8 cellular contexts compared by ENCODE assay signal in genomic region chr16:683396-684066, GRCh38. TPM values are rescaled to one million over a fixed set of nuclear protein-coding genes. Genes with fewer than 3 reads are reported as not detected.
A peak's percentile ranks its signal among the peaks of the same experiment; 100 is the strongest.
DNase-seq lines count a peak whose midpoint lies in the region; ATAC-seq and TF ChIP-seq lines count a peak whose summit lies in the region.

No MANE protein-coding gene starts in this region.

- H3K27ac Mint-ChIP-seq in activated CD8-positive, alpha-beta T cell treated with anti-CD3 and anti-CD28 coated beads, Interleukin-2, amount 10 ng/mL, durations not matched to agents 7 days and 5 days: peak overlapping the region; percentile 72
- peak overlapping the region in 4 of 6 donors; percentile 17 to 70 (median 48) for H3K27ac Mint-ChIP-seq in immature natural killer cell

- intact Hi-C loops in testis (cut with DNase I; ENCODE audit: low total_unique reads): loop anchor here (2.0 kb wide), 1 partner anchor 57 kb away; the partner anchor contains the start of gene CIAO3

- H3K36me3 Mint-ChIP-seq in activated CD8-positive, alpha-beta T cell treated with anti-CD3 and anti-CD28 coated beads, Interleukin-2, amount 10 ng/mL, durations not matched to agents 7 days and 5 days (ENCODE audit: low read depth): peaks cover 28% of the 10 kb centered on the region
- H3K36me3 Mint-ChIP-seq in immature natural killer cell: peaks cover 0 to 2% (median 0%) of the 10 kb centered on the region in 3 donors

- peaks cover 40% of the 10 kb centered on the region for H3K4me1 ChIP-seq in testis

- H3K36me3 ChIP-seq in testis (ENCODE audit: low read depth, missing control alignments): no peaks in the 10 kb centered on the region

- no peak for TF ChIP-seq POLR2A in testis (IDR thresholded peaks at IDR 0.05)

- H3K27me3 ChIP-seq in testis: no peaks in the 10 kb centered on the region

- H3K9me3 ChIP-seq in testis: no peaks in the 10 kb centered on the region

- CTCF ChIA-PET in activated CD8-positive, alpha-beta T cell treated with anti-CD3 and anti-CD28 coated beads, Interleukin-2, amount 10 ng/mL, durations not matched to agents 7 days and 5 days (lab: Charles Lee): no interaction called here

- H3K27me3 Mint-ChIP-seq in activated CD8-positive, alpha-beta T cell treated with anti-CD3 and anti-CD28 coated beads, Interleukin-2, amount 10 ng/mL, durations not matched to agents 7 days and 5 days (ENCODE audit: low read depth): no peaks in the 10 kb centered on the region
- peaks cover 4 to 10% (median 5%) of the 10 kb centered on the region in 3 donors for H3K27me3 Mint-ChIP-seq in immature natural killer cell (ENCODE audit: low read depth in 3 of 3)

- no peak for ATAC-seq in activated CD8-positive, alpha-beta T cell treated with anti-CD3 and anti-CD28 coated beads, Interleukin-2, amount 10 ng/mL, durations not matched to agents 7 days and 5 days

- peak overlapping the region; percentile 76 for H3K4me3 Mint-ChIP-seq in activated CD8-positive, alpha-beta T cell treated with anti-CD3 and anti-CD28 coated beads, Interleukin-2, amount 10 ng/mL, durations not matched to agents 7 days and 5 days
- H3K4me3 Mint-ChIP-seq in immature natural killer cell: peak overlapping the region; percentile 43 to 71 (median 58)

- WGBS in testis, 2 donors: 11 to 20% methylated on average over 7 to 42 of the region's 57 CpGs

- DNase-seq in activated CD4-positive, alpha-beta T cell treated with anti-CD3 and anti-CD28 coated beads, Interleukin-2, amount 50 U/mL, for 48 hours: peak; percentile 32 to 35
- DNase-seq in activated CD4-positive, alpha-beta T cell treated with anti-CD3 and anti-CD28 coated beads, Interleukin-2, amount 50 U/mL, for 1 hour: no peak
- DNase-seq in activated CD8-positive, alpha-beta T cell treated with anti-CD3 and anti-CD28 coated beads, Interleukin-2, amount 10 ng/mL, durations not matched to agents 7 days and 5 days: no peak
- DNase-seq in immature natural killer cell (no peak), testis (no peak), COLO829 (ENCODE audit: low spot score) (no peak), iPS-NIHi11 (ENCODE audit: low spot score) (no peak), LoVo (ENCODE audit: low spot score) (no peak)

- H3K27ac ChIP-seq in testis: peak overlapping the region; percentile 45 to 79

- peaks cover 47% of the 10 kb centered on the region for H3K4me1 Mint-ChIP-seq in activated CD8-positive, alpha-beta T cell treated with anti-CD3 and anti-CD28 coated beads, Interleukin-2, amount 10 ng/mL, durations not matched to agents 7 days and 5 days (ENCODE audit: low read depth)
- H3K4me1 Mint-ChIP-seq in immature natural killer cell: peaks cover 11 to 29% of the 10 kb centered on the region in 2 donors

- POLR2A ChIA-PET in activated CD8-positive, alpha-beta T cell treated with anti-CD3 and anti-CD28 coated beads, Interleukin-2, amount 10 ng/mL, durations not matched to agents 7 days and 5 days (lab: Charles Lee): interaction anchor here (1.0 to 1.4 kb wide), 2 partner anchors 11 to 32 kb away, joined by 3 read pairs; no protein-coding TSS in a partner anchor

- H3K9me3 Mint-ChIP-seq in activated CD8-positive, alpha-beta T cell treated with anti-CD3 and anti-CD28 coated beads, Interleukin-2, amount 10 ng/mL, durations not matched to agents 7 days and 5 days (ENCODE audit: insufficient read depth): no peaks in the 10 kb centered on the region
- H3K9me3 Mint-ChIP-seq in immature natural killer cell: no peaks in the 10 kb centered on the region

- no peak for TF ChIP-seq CTCF in testis (IDR thresholded peaks at IDR 0.05)

- H3K4me3 ChIP-seq in testis: peak overlapping the region; percentile 51 to 56

RNA-seq across cellular contexts. Expression of gene JMJD8, which starts 0.6 kb away (rescaled TPM):
- total RNA-seq in activated CD8-positive, alpha-beta T cell treated with anti-CD3 and anti-CD28 coated beads, Interleukin-2, amount 10 ng/mL, durations not matched to agents 7 days and 5 days: 10 to 100 TPM; 36.1 to 39.0 TPM
- polyA plus RNA-seq in immature natural killer cell (10 to 100 TPM; 38.3 to 63.5 (median 47.4) TPM), testis (ENCODE audit: insufficient read depth, low read depth, low replicate concordance) (95.5 TPM)
- total RNA-seq in testis: 100 to 1,000 TPM in 1 of 2 donors, 10 to 100 TPM in 1; 84.2 to 101 TPM

RNA-seq across cellular contexts. Expression of gene STUB1, which starts 3.3 kb away (rescaled TPM):
- total RNA-seq in activated CD8-positive, alpha-beta T cell treated with anti-CD3 and anti-CD28 coated beads, Interleukin-2, amount 10 ng/mL, durations not matched to agents 7 days and 5 days: 10 to 100 TPM; 80.4 to 86.4 TPM
- 100 to 1,000 TPM; 183 to 225 (median 194) TPM for polyA plus RNA-seq in immature natural killer cell
- total RNA-seq in testis: 100 to 1,000 TPM; 126 to 160 TPM
- polyA plus RNA-seq in testis (ENCODE audit: insufficient read depth, low read depth, low replicate concordance): 93.3 TPM

RNA-seq across cellular contexts. Expression of gene WDR24, which starts 6.7 kb away (rescaled TPM):
- 10 to 100 TPM; 16.9 to 19.4 TPM for total RNA-seq in activated CD8-positive, alpha-beta T cell treated with anti-CD3 and anti-CD28 coated beads, Interleukin-2, amount 10 ng/mL, durations not matched to agents 7 days and 5 days
- polyA plus RNA-seq in immature natural killer cell: 10 to 100 TPM in 1 of 3 donors, 1 to 10 TPM in 2; 4.9 to 15.1 (median 5.2) TPM
- total RNA-seq in testis: 10 to 100 TPM; 33.9 to 39.1 TPM
- 21.4 TPM for polyA plus RNA-seq in testis (ENCODE audit: insufficient read depth, low read depth, low replicate concordance)

RNA-seq across cellular contexts. Expression of gene RHBDL1, which starts 8.1 kb away (rescaled TPM):
- 1 to 10 TPM; 1.4 to 1.9 TPM for total RNA-seq in activated CD8-positive, alpha-beta T cell treated with anti-CD3 and anti-CD28 coated beads, Interleukin-2, amount 10 ng/mL, durations not matched to agents 7 days and 5 days
- polyA plus RNA-seq in immature natural killer cell (not detected), testis (ENCODE audit: insufficient read depth, low read depth, low replicate concordance) (2.1 TPM)
- total RNA-seq in testis: 1 to 10 TPM; 8.5 to 9.8 TPM

RNA-seq across cellular contexts. Expression of gene RHOT2, which starts 15.6 kb away (rescaled TPM):
- total RNA-seq in activated CD8-positive, alpha-beta T cell treated with anti-CD3 and anti-CD28 coated beads, Interleukin-2, amount 10 ng/mL, durations not matched to agents 7 days and 5 days: 100 to 1,000 TPM; 135 to 139 TPM
- polyA plus RNA-seq in immature natural killer cell (10 to 100 TPM; 36.8 to 53.3 (median 43.0) TPM), testis (ENCODE audit: insufficient read depth, low read depth, low replicate concordance) (77.7 TPM)
- total RNA-seq in testis: 100 to 1,000 TPM; 157 to 176 TPM

Comparison
In these comparisons a context has a peak if more than half of its experiments do, and no peak if none do; other contexts are left out.
1. DNase-seq: peak in activated CD4-positive, alpha-beta T cell treated with anti-CD3 and anti-CD28 coated beads, Interleukin-2, amount 50 U/mL, for 48 hours (2 of 2); none in activated CD4-positive, alpha-beta T cell treated with anti-CD3 and anti-CD28 coated beads, Interleukin-2, amount 50 U/mL, for 1 hour (single experiment), activated CD8-positive, alpha-beta T cell treated with anti-CD3 and anti-CD28 coated beads, Interleukin-2, amount 10 ng/mL, durations not matched to agents 7 days and 5 days (single experiment), immature natural killer cell (0 of 3), testis (single experiment), COLO829 (single experiment), iPS-NIHi11 (single experiment) and LoVo (single experiment).